Comparison of ENCODE assay signal across 18 cellular contexts in the genomic region with DNA sequence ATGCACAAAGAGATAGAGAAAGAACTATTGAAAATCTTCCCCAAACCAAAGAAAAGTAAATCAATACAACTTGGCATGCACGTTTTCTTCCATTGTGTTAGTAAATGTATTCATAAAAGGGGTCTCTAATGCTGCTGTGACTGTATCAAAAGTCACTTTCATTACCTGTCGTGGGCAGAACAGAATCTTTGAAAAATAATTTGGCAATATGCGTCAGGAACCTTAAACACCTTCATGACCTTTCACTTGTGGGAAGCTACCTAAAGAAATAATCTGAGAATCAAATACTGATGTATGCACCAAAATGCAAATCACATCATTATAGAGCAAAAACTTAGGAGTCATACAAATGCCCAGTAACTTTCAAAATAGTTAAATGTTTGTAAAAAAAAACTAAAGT.
DNase-seq lines count a peak whose midpoint lies in the region; ATAC-seq and TF ChIP-seq lines count a peak whose summit lies in the region.
"Had no signal": no experiment of that assay in that cellular context is flagged by ENCODE, and none has a peak within 500 bp of the region (broad histone marks: within the 10 kb centered on the region; RNA-seq: fewer than 3 reads in every experiment).

No MANE protein-coding gene starts in this region.

- H3K27me3 ChIP-seq in CD8-positive, alpha-beta T cell (ENCODE audit: insufficient read depth, low read length), result no peaks in the 10 kb centered on the region
- H3K27me3 ChIP-seq: BLaER1 had no signal

- H3K4me3 Mint-ChIP-seq in activated T-cell treated with anti-CD3 and anti-CD28 coated beads, Interleukin-2, amount 50 U/mL, for 72 hours, result no peak overlapping the region
- H3K4me3 Mint-ChIP-seq in activated T-cell treated with anti-CD3 and anti-CD28 coated beads, Interleukin-2, amount 50 U/mL, for 24 hours, result no peak overlapping the region
- H3K4me3 Mint-ChIP-seq in CD8-positive, alpha-beta T cell, result no peak overlapping the region
- H3K4me3 Mint-ChIP-seq in activated naive CD8-positive, alpha-beta T cell treated with anti-CD3 and anti-CD28 coated beads, Interleukin-2, amount 50 U/mL, for 24 hours, result no peak overlapping the region
- H3K4me3 Mint-ChIP-seq in natural killer cell treated with Interleukin-12 subunit alpha and Interleukin-12 subunit beta and Interleukin-15 and Interleukin-18, amount 100 ng/mL, for 72 hours, result no peak overlapping the region

- no peaks in the 10 kb centered on the region for H3K9me3 ChIP-seq in CD8-positive, alpha-beta T cell (ENCODE audit: low read length)
- H3K9me3 ChIP-seq: A549 had no signal

- H3K27me3 Mint-ChIP-seq in activated T-cell treated with anti-CD3 and anti-CD28 coated beads, Interleukin-2, amount 50 U/mL, for 72 hours (ENCODE audit: low read depth), result no peaks in the 10 kb centered on the region
- no peaks in the 10 kb centered on the region for H3K27me3 Mint-ChIP-seq in activated T-cell treated with anti-CD3 and anti-CD28 coated beads, Interleukin-2, amount 50 U/mL, for 24 hours
- H3K27me3 Mint-ChIP-seq in CD8-positive, alpha-beta T cell (ENCODE audit: low read depth), result no peaks in the 10 kb centered on the region
- no peaks in the 10 kb centered on the region for H3K27me3 Mint-ChIP-seq in activated naive CD8-positive, alpha-beta T cell treated with anti-CD3 and anti-CD28 coated beads, Interleukin-2, amount 50 U/mL, for 24 hours
- no peaks in the 10 kb centered on the region for H3K27me3 Mint-ChIP-seq in natural killer cell treated with Interleukin-12 subunit alpha and Interleukin-12 subunit beta and Interleukin-15 and Interleukin-18, amount 100 ng/mL, for 72 hours

- H3K9me3 Mint-ChIP-seq in activated T-cell treated with anti-CD3 and anti-CD28 coated beads, Interleukin-2, amount 50 U/mL, for 72 hours, result peaks cover 2% of the 10 kb centered on the region in 2 donors
- no peaks in the 10 kb centered on the region for H3K9me3 Mint-ChIP-seq in activated T-cell treated with anti-CD3 and anti-CD28 coated beads, Interleukin-2, amount 50 U/mL, for 24 hours
- no peaks in the 10 kb centered on the region for H3K9me3 Mint-ChIP-seq in CD8-positive, alpha-beta T cell
- no peaks in the 10 kb centered on the region for H3K9me3 Mint-ChIP-seq in activated naive CD8-positive, alpha-beta T cell treated with anti-CD3 and anti-CD28 coated beads, Interleukin-2, amount 50 U/mL, for 24 hours
- no peaks in the 10 kb centered on the region for H3K9me3 Mint-ChIP-seq in natural killer cell treated with Interleukin-12 subunit alpha and Interleukin-12 subunit beta and Interleukin-15 and Interleukin-18, amount 100 ng/mL, for 72 hours

- peak overlapping the region; percentile 1 for H3K27ac Mint-ChIP-seq in activated T-cell treated with anti-CD3 and anti-CD28 coated beads, Interleukin-2, amount 50 U/mL, for 72 hours
- no peak overlapping the region for H3K27ac Mint-ChIP-seq in activated T-cell treated with anti-CD3 and anti-CD28 coated beads, Interleukin-2, amount 50 U/mL, for 24 hours
- peak overlapping the region; percentile 83 for H3K27ac Mint-ChIP-seq in CD8-positive, alpha-beta T cell
- peak overlapping the region; percentile 32 for H3K27ac Mint-ChIP-seq in activated naive CD8-positive, alpha-beta T cell treated with anti-CD3 and anti-CD28 coated beads, Interleukin-2, amount 50 U/mL, for 24 hours
- peak overlapping the region; percentile 17 to 41 for H3K27ac Mint-ChIP-seq in natural killer cell treated with Interleukin-12 subunit alpha and Interleukin-12 subunit beta and Interleukin-15 and Interleukin-18, amount 100 ng/mL, for 72 hours
- H3K27ac Mint-ChIP-seq: IgD-negative memory B cell had no signal

- peaks cover 41% of the 10 kb centered on the region for H3K4me1 ChIP-seq in CD8-positive, alpha-beta T cell (ENCODE audit: insufficient read depth, low read length)
- H3K4me1 ChIP-seq: A549 had no signal

- intact Hi-C loops in CD8-positive, alpha-beta T cell (cut with DNase I, micrococcal nuclease), result no loop called here

- TF ChIP-seq CTCF in CD8-positive, alpha-beta T cell (IDR thresholded peaks at IDR 0.05), result no peak

- H3K4me3 ChIP-seq in CD8-positive, alpha-beta T cell (ENCODE audit: low read depth, low read length), result no peak overlapping the region
- H3K4me3 ChIP-seq: A549, BLaER1 had no signal

- no peak for ATAC-seq in activated T-cell treated with anti-CD3 and anti-CD28 coated beads, Interleukin-2, amount 50 U/mL, for 72 hours (replicated peaks in 1 of 2)
- no peak for ATAC-seq in CD8-positive, alpha-beta T cell
- no peak for ATAC-seq in activated naive CD8-positive, alpha-beta T cell treated with anti-CD3 and anti-CD28 coated beads, Interleukin-2, amount 50 U/mL, for 24 hours
- no peak for ATAC-seq in natural killer cell treated with Interleukin-12 subunit alpha and Interleukin-12 subunit beta and Interleukin-15 and Interleukin-18, amount 100 ng/mL, for 72 hours
- ATAC-seq: A549 had no signal

- H3K4me1 Mint-ChIP-seq in activated T-cell treated with anti-CD3 and anti-CD28 coated beads, Interleukin-2, amount 50 U/mL, for 72 hours (ENCODE audit: low read depth), result peaks cover 47% of the 10 kb centered on the region
- peaks cover 54% of the 10 kb centered on the region for H3K4me1 Mint-ChIP-seq in activated T-cell treated with anti-CD3 and anti-CD28 coated beads, Interleukin-2, amount 50 U/mL, for 24 hours (ENCODE audit: low read depth)
- H3K4me1 Mint-ChIP-seq in CD8-positive, alpha-beta T cell (ENCODE audit: low read depth), result peaks cover 50% of the 10 kb centered on the region
- peaks cover 46% of the 10 kb centered on the region for H3K4me1 Mint-ChIP-seq in activated naive CD8-positive, alpha-beta T cell treated with anti-CD3 and anti-CD28 coated beads, Interleukin-2, amount 50 U/mL, for 24 hours
- H3K4me1 Mint-ChIP-seq in natural killer cell treated with Interleukin-12 subunit alpha and Interleukin-12 subunit beta and Interleukin-15 and Interleukin-18, amount 100 ng/mL, for 72 hours (ENCODE audit: low read depth in 2 of 2), result peaks cover 43 to 44% of the 10 kb centered on the region in 2 donors

- DNase-seq in activated T-cell treated with anti-CD3 and anti-CD28 coated beads, Interleukin-2, amount 50 U/mL, for 72 hours, result no peak
- no peak for DNase-seq in activated T-cell treated with anti-CD3 and anti-CD28 coated beads, Interleukin-2, amount 50 U/mL, for 24 hours
- DNase-seq in CD8-positive, alpha-beta T cell, result no peak
- DNase-seq in activated naive CD8-positive, alpha-beta T cell treated with anti-CD3 and anti-CD28 coated beads, Interleukin-2, amount 50 U/mL, for 24 hours, result no peak
- no peak for DNase-seq in natural killer cell treated with Interleukin-12 subunit alpha and Interleukin-12 subunit beta and Interleukin-15 and Interleukin-18, amount 100 ng/mL, for 72 hours (ENCODE audit: low spot score)
- DNase-seq in NCI-H748 (lab: John Stamatoyannopoulos, UW; ENCODE audit: unreplicated experiment), result no peak
- no peak for DNase-seq in germinal center (ENCODE audit: low spot score)
- DNase-seq: COR-L47, DMS 273 treated with DMSO at 0.1 percent for 48 hours, DND-41, Karpas-422, NCI-H1417 treated with DMSO at 0.1 percent for 48 hours, NCI-H187 treated with DMSO at 0.1 percent for 48 hours, NCI-H226, NCI-H524 had no signal

- H3K36me3 ChIP-seq in CD8-positive, alpha-beta T cell (ENCODE audit: insufficient read depth, low read length), result no peaks in the 10 kb centered on the region
- H3K36me3 ChIP-seq: BLaER1 had no signal

- POLR2A ChIA-PET in CD8-positive, alpha-beta T cell (lab: Charles Lee), result no interaction called here

- peaks cover 0 to 2% of the 10 kb centered on the region in 2 donors for H3K36me3 Mint-ChIP-seq in activated T-cell treated with anti-CD3 and anti-CD28 coated beads, Interleukin-2, amount 50 U/mL, for 72 hours (ENCODE audit: insufficient read depth in 2 of 2)
- H3K36me3 Mint-ChIP-seq in activated T-cell treated with anti-CD3 and anti-CD28 coated beads, Interleukin-2, amount 50 U/mL, for 24 hours (ENCODE audit: low read depth), result no peaks in the 10 kb centered on the region
- H3K36me3 Mint-ChIP-seq in CD8-positive, alpha-beta T cell, result peaks cover 2% of the 10 kb centered on the region
- H3K36me3 Mint-ChIP-seq in activated naive CD8-positive, alpha-beta T cell treated with anti-CD3 and anti-CD28 coated beads, Interleukin-2, amount 50 U/mL, for 24 hours (ENCODE audit: low read depth), result no peaks in the 10 kb centered on the region
- no peaks in the 10 kb centered on the region for H3K36me3 Mint-ChIP-seq in natural killer cell treated with Interleukin-12 subunit alpha and Interleukin-12 subunit beta and Interleukin-15 and Interleukin-18, amount 100 ng/mL, for 72 hours

- no peak overlapping the region for H3K27ac ChIP-seq in CD8-positive, alpha-beta T cell (ENCODE audit: low read depth, low read length)
- H3K27ac ChIP-seq: BLaER1 had no signal

- CTCF ChIA-PET in CD8-positive, alpha-beta T cell (lab: Charles Lee), result interaction anchor here (1.0 to 1.3 kb wide), 3 partner anchors 9 to 256 kb away, joined by 3 to 4 read pairs (median 3); no protein-coding TSS in a partner anchor
